In genomic region chr6:33419580-33420492, GRCh38 we compare ENCODE assay signal across 8 cellular contexts. TPM values are rescaled to one million over a fixed set of nuclear protein-coding genes. Genes with fewer than 3 reads are reported as not detected.
DNase-seq lines count a peak whose midpoint lies in the region; ATAC-seq and TF ChIP-seq lines count a peak whose summit lies in the region.

TSS of gene SYNGAP1 (plus strand) at chr6:33420065. CDS start at chr6:33420265, 200 bp downstream.

- peak within 1 kb of the TSS; percentile 95 for H3K4me2 ChIP-seq in OCI-LY7 (ENCODE audit: low read length)

- H3K4me3 ChIP-seq in OCI-LY7 (ENCODE audit: low read depth, low read length, poor library complexity, severe bottlenecking) (peak within 1 kb of the TSS; percentile 67), iPS-18a (ENCODE audit: low read length) (peak within 1 kb of the TSS; percentile 92), skin epidermis (peak within 1 kb of the TSS in 6 of 7 experiments; percentile 7 to 52 (median 19))

- H3K9ac ChIP-seq in ES-I3 (ENCODE audit: low read depth, low read length) (peak within 1 kb of the TSS; percentile 88), iPS-18a (ENCODE audit: low read length) (peak within 1 kb of the TSS; percentile 61)

- CTCF ChIA-PET in OCI-LY7 (lab: Charles Lee; ENCODE audit: unreplicated experiment) = interaction anchor here (1.4 kb wide), 1 partner anchor 102 kb away, joined by 4 read pairs; the partner anchor contains the start of gene ZBTB22

- H3K9me3 ChIP-seq in ES-I3 (ENCODE audit: control insufficient read depth, insufficient read depth, low read length) (no peaks in the 10 kb centered on the region), OCI-LY7 (ENCODE audit: low read length) (no peaks in the 10 kb centered on the region), iPS-18a (ENCODE audit: control insufficient read depth, low read depth, low read length) (no peaks in the 10 kb centered on the region)

- intact Hi-C loops in OCI-LY7 (cut with micrococcal nuclease; ENCODE audit: unreplicated experiment) = loop anchor here (2.0 to 10.0 kb wide), 2 partner anchors 151 to 215 kb away; partner anchors contain the start of genes HSD17B8, RING1, RXRB and SLC39A7

- H3K9me2 ChIP-seq in OCI-LY7 (ENCODE audit: insufficient read depth, low read length) = no peaks in the 10 kb centered on the region

- ATAC-seq in HG03439 (IDR thresholded peaks at IDR 0.05; ENCODE audit: unreplicated experiment) (no peak), GM21723 (IDR thresholded peaks at IDR 0.05; ENCODE audit: unreplicated experiment) (no peak)

- peaks cover 6% of the 10 kb centered on the region; the same call in 1 of the 2 replicates for H4K20me1 ChIP-seq in OCI-LY7 (ENCODE audit: insufficient read depth, low read length)

- BruUV-seq in OCI-LY7 (replicated peaks; lab: Mats Ljungman, UMichigan) = no TSS peak

- peaks cover 21% of the 10 kb centered on the region; the same call in 1 of the 2 replicates for H3K79me2 ChIP-seq in OCI-LY7 (ENCODE audit: insufficient read depth, low read depth, low read length)

- peaks cover 21% of the 10 kb centered on the region for H3K4me1 ChIP-seq in ES-I3 (ENCODE audit: insufficient read depth, low read length)
- peaks cover 48% of the 10 kb centered on the region for H3K4me1 ChIP-seq in OCI-LY7 (ENCODE audit: insufficient read depth, low read length, poor library complexity, severe bottlenecking)
- peaks cover 36% of the 10 kb centered on the region for H3K4me1 ChIP-seq in iPS-18a (ENCODE audit: control insufficient read depth, low read depth, low read length)

- H3K27me3 ChIP-seq in iPS-18a (ENCODE audit: control insufficient read depth, insufficient read depth, low read length) = no peaks in the 10 kb centered on the region

- H2AFZ ChIP-seq in OCI-LY7 (ENCODE audit: low read length) = peak within 1 kb of the TSS; percentile 45; the same call in 1 of the 2 replicates

- DNase-seq in OCI-LY7 (ENCODE audit: low spot score) = peak; percentile 27
- peak; percentile 69 for DNase-seq in astrocyte of the hippocampus (ENCODE audit: low read depth, low spot score)
- no peak for DNase-seq in pons (ENCODE audit: low spot score)

- peaks cover 4% of the 10 kb centered on the region; the same call in 1 of the 2 replicates for H3K36me3 ChIP-seq in ES-I3 (ENCODE audit: insufficient read depth, low read length)
- peaks cover 16% of the 10 kb centered on the region for H3K36me3 ChIP-seq in OCI-LY7 (ENCODE audit: insufficient read depth, low read length)
- peaks cover 27% of the 10 kb centered on the region for H3K36me3 ChIP-seq in iPS-18a (ENCODE audit: control insufficient read depth, low read depth, low read length)

- H3K27ac ChIP-seq in OCI-LY7 (ENCODE audit: low read depth, low read length, poor library complexity, severe bottlenecking) (peak within 1 kb of the TSS; percentile 76), iPS-18a (ENCODE audit: low read length) (peak within 1 kb of the TSS; percentile 60), skin epidermis (peak within 1 kb of the TSS in 20 of 21 experiments; percentile 17 to 96 (median 92))

- no peak for TF ChIP-seq CTCF in OCI-LY7 (conservative IDR thresholded peaks at IDR 0.05; ENCODE audit: low read length)

- POLR2A ChIA-PET in OCI-LY7 (lab: Charles Lee) = interaction anchor here (0.6 to 1.2 kb wide), 2 partner anchors 11 to 95 kb away, joined by 4 to 5 read pairs; no protein-coding TSS in a partner anchor

RNA-seq across cellular contexts. Expression of gene SYNGAP1, which starts in this region (rescaled TPM):
- 5.4 and 5.6 TPM in 2 replicates for total RNA-seq in OCI-LY7 (2014; rRNA removed; shearing (Covaris generic))
- total RNA-seq in OCI-LY7 (2022) = 30.7 and 32.3 TPM in 2 replicates

Comparison
In these comparisons a context has a peak if more than half of its experiments do, and no peak if none do; other contexts are left out.
1. H3K4me3 ChIP-seq: peak in every context shown above with its lines; median percentile 92 in iPS-18a; 67 in OCI-LY7; 19 in skin epidermis.